ENCODE assay signal across 1 cellular context in genomic region chr10:48518926-48519730, GRCh38.
TF ChIP-seq lines count a peak whose summit lies in the region.

No MANE protein-coding gene starts in this region.

TF ChIP-seq in GM12878, 131 proteins besides CTCF, POLR2A, EP300 and RAD21:
- TF ChIP-seq MAX (IDR thresholded peaks at IDR 0.05; ENCODE audit: low read depth, low read length) (no peak), PML (IDR thresholded peaks at IDR 0.05; ENCODE audit: low read length) (no peak), JUNB (IDR thresholded peaks at IDR 0.05) (no peak), ATF2 (IDR thresholded peaks at IDR 0.05; ENCODE audit: low read length) (no peak), RELB (IDR thresholded peaks at IDR 0.05; ENCODE audit: low read depth) (no peak), IRF3 (IDR thresholded peaks at IDR 0.05) (no peak), MEF2B (IDR thresholded peaks at IDR 0.05; ENCODE audit: partially characterized antibody, poor library complexity, severe bottlenecking) (no peak), EZH2 (IDR thresholded peaks at IDR 0.05; ENCODE audit: borderline replicate concordance, control insufficient read depth, low read depth, low read length) (no peak), RELA (IDR thresholded peaks at IDR 0.05; ENCODE audit: borderline replicate concordance, partially characterized antibody) (no peak), POLR2AphosphoS2 (IDR thresholded peaks at IDR 0.05; ENCODE audit: low read depth, low read length) (no peak), RBBP5 (conservative IDR thresholded peaks at IDR 0.05) (no peak), ZZZ3 (IDR thresholded peaks at IDR 0.05; ENCODE audit: control insufficient read depth, insufficient read length, low read depth) (no peak), SP1 (IDR thresholded peaks at IDR 0.05; ENCODE audit: low read depth, low read length) (no peak), MTA2 (IDR thresholded peaks at IDR 0.05; ENCODE audit: low read depth) (no peak), TARDBP (IDR thresholded peaks at IDR 0.05; ENCODE audit: borderline replicate concordance) (no peak)
